Comparison of ENCODE assay signal across 1 cellular context in the genomic region with DNA sequence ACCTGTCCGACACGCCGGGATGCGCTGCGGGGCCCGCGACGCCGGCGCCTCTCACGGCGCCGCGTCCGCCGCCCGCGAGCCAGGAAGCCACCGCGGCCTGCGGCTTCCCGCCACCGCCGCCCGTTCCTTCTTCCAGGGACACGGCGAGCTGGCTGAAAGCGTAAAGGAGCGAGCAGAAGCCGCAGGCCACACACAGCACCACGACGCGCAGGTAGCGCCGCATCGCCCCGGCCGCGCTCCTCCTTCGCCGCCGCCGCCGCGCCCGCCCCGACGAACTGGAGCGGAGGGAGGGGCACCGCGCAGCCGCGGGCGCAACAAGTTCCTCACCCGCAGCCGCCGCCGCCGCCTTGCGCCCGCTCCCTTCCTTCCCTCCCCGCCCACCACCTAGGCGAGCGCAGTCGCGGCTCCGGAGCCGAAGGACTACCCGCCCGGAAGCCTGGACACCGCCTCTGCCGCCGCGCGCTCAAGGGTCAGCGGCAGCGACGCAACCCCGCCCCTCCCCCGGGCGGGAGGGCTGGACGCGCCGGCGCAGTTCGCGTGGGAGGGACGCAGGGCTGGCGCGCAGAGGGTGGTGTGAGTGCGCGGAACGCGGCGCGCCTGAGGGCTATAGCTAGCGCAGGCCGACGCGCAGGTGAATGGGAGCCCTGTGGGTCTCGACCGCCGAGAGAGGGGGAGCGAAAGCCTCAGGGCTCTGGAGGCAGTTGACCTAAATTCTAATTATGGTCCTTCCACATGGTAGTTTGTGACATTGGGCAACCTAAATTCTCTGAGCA.
TF ChIP-seq lines count a peak whose summit lies in the region.

A gene with protein sequence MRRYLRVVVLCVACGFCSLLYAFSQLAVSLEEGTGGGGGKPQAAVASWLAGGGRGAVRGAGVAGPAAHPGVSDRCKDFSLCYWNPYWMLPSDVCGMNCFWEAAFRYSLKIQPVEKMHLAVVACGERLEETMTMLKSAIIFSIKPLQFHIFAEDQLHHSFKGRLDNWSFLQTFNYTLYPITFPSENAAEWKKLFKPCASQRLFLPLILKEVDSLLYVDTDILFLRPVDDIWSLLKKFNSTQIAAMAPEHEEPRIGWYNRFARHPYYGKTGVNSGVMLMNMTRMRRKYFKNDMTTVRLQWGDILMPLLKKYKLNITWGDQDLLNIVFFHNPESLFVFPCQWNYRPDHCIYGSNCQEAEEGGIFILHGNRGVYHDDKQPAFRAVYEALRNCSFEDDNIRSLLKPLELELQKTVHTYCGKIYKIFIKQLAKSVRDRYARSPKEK (minus strand): TSS at position 451 of the 773 bp plus-strand sequence. CDS start 228 bp downstream, at position 223.

TF ChIP-seq in HepG2, 621 proteins besides CTCF, POLR2A, EP300 and RAD21 (continued from another document and continues in another):
- TF ChIP-seq, protein P1, sequence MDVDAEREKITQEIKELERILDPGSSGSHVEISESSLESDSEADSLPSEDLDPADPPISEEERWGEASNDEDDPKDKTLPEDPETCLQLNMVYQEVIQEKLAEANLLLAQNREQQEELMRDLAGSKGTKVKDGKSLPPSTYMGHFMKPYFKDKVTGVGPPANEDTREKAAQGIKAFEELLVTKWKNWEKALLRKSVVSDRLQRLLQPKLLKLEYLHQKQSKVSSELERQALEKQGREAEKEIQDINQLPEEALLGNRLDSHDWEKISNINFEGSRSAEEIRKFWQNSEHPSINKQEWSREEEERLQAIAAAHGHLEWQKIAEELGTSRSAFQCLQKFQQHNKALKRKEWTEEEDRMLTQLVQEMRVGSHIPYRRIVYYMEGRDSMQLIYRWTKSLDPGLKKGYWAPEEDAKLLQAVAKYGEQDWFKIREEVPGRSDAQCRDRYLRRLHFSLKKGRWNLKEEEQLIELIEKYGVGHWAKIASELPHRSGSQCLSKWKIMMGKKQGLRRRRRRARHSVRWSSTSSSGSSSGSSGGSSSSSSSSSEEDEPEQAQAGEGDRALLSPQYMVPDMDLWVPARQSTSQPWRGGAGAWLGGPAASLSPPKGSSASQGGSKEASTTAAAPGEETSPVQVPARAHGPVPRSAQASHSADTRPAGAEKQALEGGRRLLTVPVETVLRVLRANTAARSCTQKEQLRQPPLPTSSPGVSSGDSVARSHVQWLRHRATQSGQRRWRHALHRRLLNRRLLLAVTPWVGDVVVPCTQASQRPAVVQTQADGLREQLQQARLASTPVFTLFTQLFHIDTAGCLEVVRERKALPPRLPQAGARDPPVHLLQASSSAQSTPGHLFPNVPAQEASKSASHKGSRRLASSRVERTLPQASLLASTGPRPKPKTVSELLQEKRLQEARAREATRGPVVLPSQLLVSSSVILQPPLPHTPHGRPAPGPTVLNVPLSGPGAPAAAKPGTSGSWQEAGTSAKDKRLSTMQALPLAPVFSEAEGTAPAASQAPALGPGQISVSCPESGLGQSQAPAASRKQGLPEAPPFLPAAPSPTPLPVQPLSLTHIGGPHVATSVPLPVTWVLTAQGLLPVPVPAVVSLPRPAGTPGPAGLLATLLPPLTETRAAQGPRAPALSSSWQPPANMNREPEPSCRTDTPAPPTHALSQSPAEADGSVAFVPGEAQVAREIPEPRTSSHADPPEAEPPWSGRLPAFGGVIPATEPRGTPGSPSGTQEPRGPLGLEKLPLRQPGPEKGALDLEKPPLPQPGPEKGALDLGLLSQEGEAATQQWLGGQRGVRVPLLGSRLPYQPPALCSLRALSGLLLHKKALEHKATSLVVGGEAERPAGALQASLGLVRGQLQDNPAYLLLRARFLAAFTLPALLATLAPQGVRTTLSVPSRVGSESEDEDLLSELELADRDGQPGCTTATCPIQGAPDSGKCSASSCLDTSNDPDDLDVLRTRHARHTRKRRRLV (CRISPR knock-in tag; IDR thresholded peaks at IDR 0.05) = no peak
- TF ChIP-seq SIX1 (CRISPR knock-in tag; IDR thresholded peaks at IDR 0.05; ENCODE audit: borderline replicate concordance) (no peak), ZNF557 (CRISPR knock-in tag; IDR thresholded peaks at IDR 0.05) (no peak), ZNF652 (CRISPR knock-in tag; IDR thresholded peaks at IDR 0.05; ENCODE audit: borderline replicate concordance, low read depth) (no peak), ESRRA (CRISPR knock-in tag; IDR thresholded peaks at IDR 0.05; ENCODE audit: low read depth) (no peak), NR2F2 (IDR thresholded peaks at IDR 0.05; ENCODE audit: borderline replicate concordance, low read depth) (no peak; the same call in 1 of the 2 replicates), SRSF1 (optimal IDR thresholded peaks at IDR 0.05; ENCODE audit: low read depth, low read length) (no peak), RORA (CRISPR knock-in tag; IDR thresholded peaks at IDR 0.05) (no peak), IKZF4 (CRISPR knock-in tag; IDR thresholded peaks at IDR 0.05; ENCODE audit: borderline replicate concordance, low read depth, not compliant biosample characterization) (peak; percentile 71), ATAD3A (CRISPR knock-in tag; IDR thresholded peaks at IDR 0.05) (no peak), ZNF382 (CRISPR knock-in tag; IDR thresholded peaks at IDR 0.05; ENCODE audit: borderline replicate concordance) (no peak)
- TF ChIP-seq, protein P2, sequence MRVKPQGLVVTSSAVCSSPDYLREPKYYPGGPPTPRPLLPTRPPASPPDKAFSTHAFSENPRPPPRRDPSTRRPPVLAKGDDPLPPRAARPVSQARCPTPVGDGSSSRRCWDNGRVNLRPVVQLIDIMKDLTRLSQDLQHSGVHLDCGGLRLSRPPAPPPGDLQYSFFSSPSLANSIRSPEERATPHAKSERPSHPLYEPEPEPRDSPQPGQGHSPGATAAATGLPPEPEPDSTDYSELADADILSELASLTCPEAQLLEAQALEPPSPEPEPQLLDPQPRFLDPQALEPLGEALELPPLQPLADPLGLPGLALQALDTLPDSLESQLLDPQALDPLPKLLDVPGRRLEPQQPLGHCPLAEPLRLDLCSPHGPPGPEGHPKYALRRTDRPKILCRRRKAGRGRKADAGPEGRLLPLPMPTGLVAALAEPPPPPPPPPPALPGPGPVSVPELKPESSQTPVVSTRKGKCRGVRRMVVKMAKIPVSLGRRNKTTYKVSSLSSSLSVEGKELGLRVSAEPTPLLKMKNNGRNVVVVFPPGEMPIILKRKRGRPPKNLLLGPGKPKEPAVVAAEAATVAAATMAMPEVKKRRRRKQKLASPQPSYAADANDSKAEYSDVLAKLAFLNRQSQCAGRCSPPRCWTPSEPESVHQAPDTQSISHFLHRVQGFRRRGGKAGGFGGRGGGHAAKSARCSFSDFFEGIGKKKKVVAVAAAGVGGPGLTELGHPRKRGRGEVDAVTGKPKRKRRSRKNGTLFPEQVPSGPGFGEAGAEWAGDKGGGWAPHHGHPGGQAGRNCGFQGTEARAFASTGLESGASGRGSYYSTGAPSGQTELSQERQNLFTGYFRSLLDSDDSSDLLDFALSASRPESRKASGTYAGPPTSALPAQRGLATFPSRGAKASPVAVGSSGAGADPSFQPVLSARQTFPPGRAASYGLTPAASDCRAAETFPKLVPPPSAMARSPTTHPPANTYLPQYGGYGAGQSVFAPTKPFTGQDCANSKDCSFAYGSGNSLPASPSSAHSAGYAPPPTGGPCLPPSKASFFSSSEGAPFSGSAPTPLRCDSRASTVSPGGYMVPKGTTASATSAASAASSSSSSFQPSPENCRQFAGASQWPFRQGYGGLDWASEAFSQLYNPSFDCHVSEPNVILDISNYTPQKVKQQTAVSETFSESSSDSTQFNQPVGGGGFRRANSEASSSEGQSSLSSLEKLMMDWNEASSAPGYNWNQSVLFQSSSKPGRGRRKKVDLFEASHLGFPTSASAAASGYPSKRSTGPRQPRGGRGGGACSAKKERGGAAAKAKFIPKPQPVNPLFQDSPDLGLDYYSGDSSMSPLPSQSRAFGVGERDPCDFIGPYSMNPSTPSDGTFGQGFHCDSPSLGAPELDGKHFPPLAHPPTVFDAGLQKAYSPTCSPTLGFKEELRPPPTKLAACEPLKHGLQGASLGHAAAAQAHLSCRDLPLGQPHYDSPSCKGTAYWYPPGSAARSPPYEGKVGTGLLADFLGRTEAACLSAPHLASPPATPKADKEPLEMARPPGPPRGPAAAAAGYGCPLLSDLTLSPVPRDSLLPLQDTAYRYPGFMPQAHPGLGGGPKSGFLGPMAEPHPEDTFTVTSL (CRISPR knock-in tag; IDR thresholded peaks at IDR 0.05; ENCODE audit: borderline replicate concordance) = no peak
- TF ChIP-seq, protein P3, sequence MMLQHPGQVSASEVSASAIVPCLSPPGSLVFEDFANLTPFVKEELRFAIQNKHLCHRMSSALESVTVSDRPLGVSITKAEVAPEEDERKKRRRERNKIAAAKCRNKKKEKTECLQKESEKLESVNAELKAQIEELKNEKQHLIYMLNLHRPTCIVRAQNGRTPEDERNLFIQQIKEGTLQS (CRISPR knock-in tag; IDR thresholded peaks at IDR 0.05) = no peak; the same call in none of the 2 replicates
- TF ChIP-seq, protein P4, sequence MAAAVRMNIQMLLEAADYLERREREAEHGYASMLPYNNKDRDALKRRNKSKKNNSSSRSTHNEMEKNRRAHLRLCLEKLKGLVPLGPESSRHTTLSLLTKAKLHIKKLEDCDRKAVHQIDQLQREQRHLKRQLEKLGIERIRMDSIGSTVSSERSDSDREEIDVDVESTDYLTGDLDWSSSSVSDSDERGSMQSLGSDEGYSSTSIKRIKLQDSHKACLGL (CRISPR knock-in tag; IDR thresholded peaks at IDR 0.05) = peak; percentile 55; the same call in 1 of the 2 replicates
- TF ChIP-seq, protein P5, sequence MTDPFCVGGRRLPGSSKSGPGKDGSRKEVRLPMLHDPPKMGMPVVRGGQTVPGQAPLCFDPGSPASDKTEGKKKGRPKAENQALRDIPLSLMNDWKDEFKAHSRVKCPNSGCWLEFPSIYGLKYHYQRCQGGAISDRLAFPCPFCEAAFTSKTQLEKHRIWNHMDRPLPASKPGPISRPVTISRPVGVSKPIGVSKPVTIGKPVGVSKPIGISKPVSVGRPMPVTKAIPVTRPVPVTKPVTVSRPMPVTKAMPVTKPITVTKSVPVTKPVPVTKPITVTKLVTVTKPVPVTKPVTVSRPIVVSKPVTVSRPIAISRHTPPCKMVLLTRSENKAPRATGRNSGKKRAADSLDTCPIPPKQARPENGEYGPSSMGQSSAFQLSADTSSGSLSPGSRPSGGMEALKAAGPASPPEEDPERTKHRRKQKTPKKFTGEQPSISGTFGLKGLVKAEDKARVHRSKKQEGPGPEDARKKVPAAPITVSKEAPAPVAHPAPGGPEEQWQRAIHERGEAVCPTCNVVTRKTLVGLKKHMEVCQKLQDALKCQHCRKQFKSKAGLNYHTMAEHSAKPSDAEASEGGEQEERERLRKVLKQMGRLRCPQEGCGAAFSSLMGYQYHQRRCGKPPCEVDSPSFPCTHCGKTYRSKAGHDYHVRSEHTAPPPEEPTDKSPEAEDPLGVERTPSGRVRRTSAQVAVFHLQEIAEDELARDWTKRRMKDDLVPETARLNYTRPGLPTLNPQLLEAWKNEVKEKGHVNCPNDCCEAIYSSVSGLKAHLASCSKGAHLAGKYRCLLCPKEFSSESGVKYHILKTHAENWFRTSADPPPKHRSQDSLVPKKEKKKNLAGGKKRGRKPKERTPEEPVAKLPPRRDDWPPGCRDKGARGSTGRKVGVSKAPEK (CRISPR knock-in tag; IDR thresholded peaks at IDR 0.05; ENCODE audit: borderline replicate concordance) = no peak
- TF ChIP-seq, protein P6, sequence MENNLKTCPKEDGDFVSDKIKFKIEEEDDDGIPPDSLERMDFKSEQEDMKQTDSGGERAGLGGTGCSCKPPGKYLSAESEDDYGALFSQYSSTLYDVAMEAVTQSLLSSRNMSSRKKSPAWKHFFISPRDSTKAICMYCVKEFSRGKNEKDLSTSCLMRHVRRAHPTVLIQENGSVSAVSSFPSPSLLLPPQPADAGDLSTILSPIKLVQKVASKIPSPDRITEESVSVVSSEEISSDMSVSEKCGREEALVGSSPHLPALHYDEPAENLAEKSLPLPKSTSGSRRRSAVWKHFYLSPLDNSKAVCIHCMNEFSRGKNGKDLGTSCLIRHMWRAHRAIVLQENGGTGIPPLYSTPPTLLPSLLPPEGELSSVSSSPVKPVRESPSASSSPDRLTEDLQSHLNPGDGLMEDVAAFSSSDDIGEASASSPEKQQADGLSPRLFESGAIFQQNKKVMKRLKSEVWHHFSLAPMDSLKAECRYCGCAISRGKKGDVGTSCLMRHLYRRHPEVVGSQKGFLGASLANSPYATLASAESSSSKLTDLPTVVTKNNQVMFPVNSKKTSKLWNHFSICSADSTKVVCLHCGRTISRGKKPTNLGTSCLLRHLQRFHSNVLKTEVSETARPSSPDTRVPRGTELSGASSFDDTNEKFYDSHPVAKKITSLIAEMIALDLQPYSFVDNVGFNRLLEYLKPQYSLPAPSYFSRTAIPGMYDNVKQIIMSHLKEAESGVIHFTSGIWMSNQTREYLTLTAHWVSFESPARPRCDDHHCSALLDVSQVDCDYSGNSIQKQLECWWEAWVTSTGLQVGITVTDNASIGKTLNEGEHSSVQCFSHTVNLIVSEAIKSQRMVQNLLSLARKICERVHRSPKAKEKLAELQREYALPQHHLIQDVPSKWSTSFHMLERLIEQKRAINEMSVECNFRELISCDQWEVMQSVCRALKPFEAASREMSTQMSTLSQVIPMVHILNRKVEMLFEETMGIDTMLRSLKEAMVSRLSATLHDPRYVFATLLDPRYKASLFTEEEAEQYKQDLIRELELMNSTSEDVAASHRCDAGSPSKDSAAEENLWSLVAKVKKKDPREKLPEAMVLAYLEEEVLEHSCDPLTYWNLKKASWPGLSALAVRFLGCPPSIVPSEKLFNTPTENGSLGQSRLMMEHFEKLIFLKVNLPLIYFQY (CRISPR knock-in tag; IDR thresholded peaks at IDR 0.05; ENCODE audit: borderline replicate concordance) = peak; percentile 23; the same call in 1 of the 2 replicates
- TF ChIP-seq, protein P7, sequence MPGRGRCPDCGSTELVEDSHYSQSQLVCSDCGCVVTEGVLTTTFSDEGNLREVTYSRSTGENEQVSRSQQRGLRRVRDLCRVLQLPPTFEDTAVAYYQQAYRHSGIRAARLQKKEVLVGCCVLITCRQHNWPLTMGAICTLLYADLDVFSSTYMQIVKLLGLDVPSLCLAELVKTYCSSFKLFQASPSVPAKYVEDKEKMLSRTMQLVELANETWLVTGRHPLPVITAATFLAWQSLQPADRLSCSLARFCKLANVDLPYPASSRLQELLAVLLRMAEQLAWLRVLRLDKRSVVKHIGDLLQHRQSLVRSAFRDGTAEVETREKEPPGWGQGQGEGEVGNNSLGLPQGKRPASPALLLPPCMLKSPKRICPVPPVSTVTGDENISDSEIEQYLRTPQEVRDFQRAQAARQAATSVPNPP (CRISPR knock-in tag; IDR thresholded peaks at IDR 0.05) = peak; percentile 21; the same call in 1 of the 2 replicates
- TF ChIP-seq, protein P8, sequence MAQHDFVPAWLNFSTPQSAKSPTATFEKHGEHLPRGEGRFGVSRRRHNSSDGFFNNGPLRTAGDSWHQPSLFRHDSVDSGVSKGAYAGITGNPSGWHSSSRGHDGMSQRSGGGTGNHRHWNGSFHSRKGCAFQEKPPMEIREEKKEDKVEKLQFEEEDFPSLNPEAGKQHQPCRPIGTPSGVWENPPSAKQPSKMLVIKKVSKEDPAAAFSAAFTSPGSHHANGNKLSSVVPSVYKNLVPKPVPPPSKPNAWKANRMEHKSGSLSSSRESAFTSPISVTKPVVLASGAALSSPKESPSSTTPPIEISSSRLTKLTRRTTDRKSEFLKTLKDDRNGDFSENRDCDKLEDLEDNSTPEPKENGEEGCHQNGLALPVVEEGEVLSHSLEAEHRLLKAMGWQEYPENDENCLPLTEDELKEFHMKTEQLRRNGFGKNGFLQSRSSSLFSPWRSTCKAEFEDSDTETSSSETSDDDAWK (CRISPR knock-in tag; IDR thresholded peaks at IDR 0.05) = no peak
- TF ChIP-seq, protein P9, sequence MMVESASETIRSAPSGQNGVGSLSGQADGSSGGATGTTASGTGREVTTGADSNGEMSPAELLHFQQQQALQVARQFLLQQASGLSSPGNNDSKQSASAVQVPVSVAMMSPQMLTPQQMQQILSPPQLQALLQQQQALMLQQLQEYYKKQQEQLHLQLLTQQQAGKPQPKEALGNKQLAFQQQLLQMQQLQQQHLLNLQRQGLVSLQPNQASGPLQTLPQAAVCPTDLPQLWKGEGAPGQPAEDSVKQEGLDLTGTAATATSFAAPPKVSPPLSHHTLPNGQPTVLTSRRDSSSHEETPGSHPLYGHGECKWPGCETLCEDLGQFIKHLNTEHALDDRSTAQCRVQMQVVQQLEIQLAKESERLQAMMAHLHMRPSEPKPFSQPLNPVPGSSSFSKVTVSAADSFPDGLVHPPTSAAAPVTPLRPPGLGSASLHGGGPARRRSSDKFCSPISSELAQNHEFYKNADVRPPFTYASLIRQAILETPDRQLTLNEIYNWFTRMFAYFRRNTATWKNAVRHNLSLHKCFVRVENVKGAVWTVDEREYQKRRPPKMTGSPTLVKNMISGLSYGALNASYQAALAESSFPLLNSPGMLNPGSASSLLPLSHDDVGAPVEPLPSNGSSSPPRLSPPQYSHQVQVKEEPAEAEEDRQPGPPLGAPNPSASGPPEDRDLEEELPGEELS (CRISPR knock-in tag; IDR thresholded peaks at IDR 0.05) = peak; percentile 62
